Comparison of ENCODE assay signal across 8 cellular contexts in genomic region chr14:66508846-66509621, GRCh38.
DNase-seq lines count a peak whose midpoint lies in the region; ATAC-seq and TF ChIP-seq lines count a peak whose summit lies in the region.

No MANE protein-coding gene starts in this region.

- no peak for TF ChIP-seq CTCF in KMS-11 (conservative IDR thresholded peaks at IDR 0.05; ENCODE audit: low read depth, low read length)

- no peaks in the 10 kb centered on the region for H3K36me3 ChIP-seq in BLaER1 treated with 17β-estradiol and CSF1 and Interleukin-3, amounts not matched to agents 10 nM and 100 nM
- no peaks in the 10 kb centered on the region for H3K36me3 ChIP-seq in KMS-11 (ENCODE audit: insufficient read depth)

- peak overlapping the region in 10 of 11 experiments; percentile 67 to 79 (median 76); a peak in 21 of 22 replicates for H3K27ac ChIP-seq in BLaER1 treated with 17β-estradiol and CSF1 and Interleukin-3, amounts not matched to agents 10 nM and 100 nM
- H3K27ac ChIP-seq in KMS-11, result peak overlapping the region; percentile 92

- peaks cover 0 to 16% (median 4%) of the 10 kb centered on the region in 11 experiments; a peak in 4 of 22 replicates for H3K27me3 ChIP-seq in BLaER1 treated with 17β-estradiol and CSF1 and Interleukin-3, amounts not matched to agents 10 nM and 100 nM
- H3K27me3 ChIP-seq in KMS-11 (ENCODE audit: insufficient read depth, low read depth), result no peaks in the 10 kb centered on the region

- peak overlapping the region; percentile 48 to 88 (median 82) for H3K4me2 ChIP-seq in BLaER1 treated with 17β-estradiol and CSF1 and Interleukin-3, amounts not matched to agents 10 nM and 100 nM
- H3K4me2 ChIP-seq in KMS-11, result peak overlapping the region; percentile 36

- ATAC-seq in GM19397 (IDR thresholded peaks at IDR 0.05; ENCODE audit: unreplicated experiment), result peak; percentile 32
- peak; percentile 4 to 7 for ATAC-seq in activated CD4-positive, CD25-positive, alpha-beta regulatory T cell treated with anti-CD3 and anti-CD28 coated beads, Interleukin-2, amount 50 U/mL, for 24 hours
- no peak for ATAC-seq in HG03342 (IDR thresholded peaks at IDR 0.05; ENCODE audit: unreplicated experiment)

- H3K9me3 ChIP-seq in BLaER1 treated with 17β-estradiol and CSF1 and Interleukin-3, amounts not matched to agents 10 nM and 100 nM (replicated peaks in 1 of 11), result peaks cover 18 to 23% (median 21%) of the 10 kb centered on the region in 11 experiments; a peak in 21 of 22 replicates

- H3K9ac ChIP-seq in BLaER1 treated with 17β-estradiol and CSF1 and Interleukin-3, amounts not matched to agents 10 nM and 100 nM, result peak overlapping the region; percentile 73 to 85 (median 79)
- peak overlapping the region; percentile 66; the same call in 1 of the 2 replicates for H3K9ac ChIP-seq in KMS-11

- H3K4me1 ChIP-seq in BLaER1 treated with 17β-estradiol and CSF1 and Interleukin-3, amounts not matched to agents 10 nM and 100 nM, result peaks cover 0 to 16% (median 12%) of the 10 kb centered on the region in 10 experiments; a peak in 8 of 20 replicates
- peaks cover 45% of the 10 kb centered on the region for H3K4me1 ChIP-seq in KMS-11 (ENCODE audit: low read depth, poor library complexity, severe bottlenecking)

- peaks cover 0 to 41% (median 24%) of the 10 kb centered on the region in 11 experiments; a peak in 14 of 22 replicates for H4K20me1 ChIP-seq in BLaER1 treated with 17β-estradiol and CSF1 and Interleukin-3, amounts not matched to agents 10 nM and 100 nM
- no peaks in the 10 kb centered on the region for H4K20me1 ChIP-seq in KMS-11 (ENCODE audit: insufficient read depth)

- H2AFZ ChIP-seq in KMS-11 (ENCODE audit: low read depth), result peak overlapping the region; percentile 66

- H3K79me2 ChIP-seq in KMS-11 (ENCODE audit: insufficient read depth, low read depth), result peaks cover 48% of the 10 kb centered on the region; the same call in 1 of the 2 replicates

- peak overlapping the region; percentile 73 to 84 (median 80) for H3K4me3 ChIP-seq in BLaER1 treated with 17β-estradiol and CSF1 and Interleukin-3, amounts not matched to agents 10 nM and 100 nM
- H3K4me3 ChIP-seq in KMS-11 (IDR thresholded peaks at IDR 0.05; ENCODE audit: insufficient read depth, low read depth, low read length), result no peak overlapping the region

- DNase-seq in cerebellar cortex (ENCODE audit: low spot score) (peak; percentile 50), kidney tubule cell (ENCODE audit: low spot score) (peak; percentile 41)
- peak; percentile 9 to 38 for DNase-seq in stimulated activated CD4-positive, alpha-beta T cell treated with anti-CD3 and anti-CD28 coated beads, Interleukin-15, amount 100 ng/mL, for 1 hour (ENCODE audit: low read depth in 1 of 2, low spot score in 1 of 2)
